In the genomic region with DNA sequence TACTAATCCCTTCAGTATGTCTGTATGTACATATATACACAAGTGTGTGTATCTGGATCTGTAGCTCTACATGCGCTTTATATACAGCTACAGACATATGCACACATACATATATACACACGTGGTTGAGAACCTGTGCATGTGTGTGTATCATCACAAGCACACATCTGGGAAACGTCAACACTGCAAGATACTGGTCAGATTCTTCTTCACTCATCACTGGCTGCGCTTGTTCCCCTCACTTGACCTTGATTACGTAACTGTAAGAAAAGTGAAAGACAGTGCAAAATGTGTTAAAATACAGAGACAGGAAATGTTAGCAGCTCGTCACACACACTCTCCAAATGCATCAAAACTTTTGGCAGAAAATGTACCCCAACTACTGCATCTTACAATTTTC, we compare ENCODE assay signal across 17 cellular contexts. TPM values are rescaled to one million over a fixed set of nuclear protein-coding genes. Genes with fewer than 3 reads are reported as not detected.
DNase-seq lines count a peak whose midpoint lies in the region; ATAC-seq and TF ChIP-seq lines count a peak whose summit lies in the region.
"Had no signal": no experiment of that assay in that cellular context is flagged by ENCODE, and none has a peak within 500 bp of the region (broad histone marks: within the 10 kb centered on the region; RNA-seq: fewer than 3 reads in every experiment).

No MANE protein-coding gene starts in this region.

- no peak for TF ChIP-seq CTCF in CD8-positive, alpha-beta T cell (IDR thresholded peaks at IDR 0.05)
- TF ChIP-seq CTCF in omental fat pad (IDR thresholded peaks at IDR 0.05): no peak

- no peak overlapping the region for H3K4me3 Mint-ChIP-seq in CD8-positive, alpha-beta T cell
- H3K4me3 Mint-ChIP-seq in activated T-cell treated with anti-CD3 and anti-CD28 coated beads, Interleukin-2, amount 50 U/mL, for 72 hours: no peak overlapping the region
- H3K4me3 Mint-ChIP-seq: activated CD4-positive, alpha-beta memory T cell treated with anti-CD3 and anti-CD28 coated beads for 36 hours had no signal

- intact Hi-C loops in CD8-positive, alpha-beta T cell (cut with DNase I, micrococcal nuclease): no loop called here

- H3K9me3 Mint-ChIP-seq in CD8-positive, alpha-beta T cell: no peaks in the 10 kb centered on the region
- no peaks in the 10 kb centered on the region for H3K9me3 Mint-ChIP-seq in activated T-cell treated with anti-CD3 and anti-CD28 coated beads, Interleukin-2, amount 50 U/mL, for 72 hours
- H3K9me3 Mint-ChIP-seq: activated CD4-positive, alpha-beta memory T cell treated with anti-CD3 and anti-CD28 coated beads for 36 hours had no signal

- CTCF ChIA-PET in CD8-positive, alpha-beta T cell (lab: Charles Lee): no interaction called here

- H3K36me3 ChIP-seq in CD8-positive, alpha-beta T cell (ENCODE audit: insufficient read depth, low read length): peaks cover 44% of the 10 kb centered on the region
- peaks cover 93% of the 10 kb centered on the region for H3K36me3 ChIP-seq in MG63

- no peaks in the 10 kb centered on the region for H3K27me3 ChIP-seq in CD8-positive, alpha-beta T cell (ENCODE audit: insufficient read depth, low read length)
- H3K27me3 ChIP-seq in MG63: no peaks in the 10 kb centered on the region
- H3K27me3 ChIP-seq: heart right ventricle, spleen had no signal

- POLR2A ChIA-PET in CD8-positive, alpha-beta T cell (lab: Charles Lee): no interaction called here

- H3K27ac Mint-ChIP-seq in CD8-positive, alpha-beta T cell: peak overlapping the region; percentile 1
- no peak overlapping the region for H3K27ac Mint-ChIP-seq in activated T-cell treated with anti-CD3 and anti-CD28 coated beads, Interleukin-2, amount 50 U/mL, for 72 hours
- H3K27ac Mint-ChIP-seq: activated CD4-positive, alpha-beta memory T cell treated with anti-CD3 and anti-CD28 coated beads for 36 hours had no signal

- H3K27me3 Mint-ChIP-seq in CD8-positive, alpha-beta T cell (ENCODE audit: low read depth): no peaks in the 10 kb centered on the region
- H3K27me3 Mint-ChIP-seq in activated T-cell treated with anti-CD3 and anti-CD28 coated beads, Interleukin-2, amount 50 U/mL, for 72 hours (ENCODE audit: low read depth): no peaks in the 10 kb centered on the region
- H3K27me3 Mint-ChIP-seq: activated CD4-positive, alpha-beta memory T cell treated with anti-CD3 and anti-CD28 coated beads for 36 hours had no signal

- H3K9me3 ChIP-seq in CD8-positive, alpha-beta T cell (ENCODE audit: low read length): no peaks in the 10 kb centered on the region
- H3K9me3 ChIP-seq in MG63: no peaks in the 10 kb centered on the region
- H3K9me3 ChIP-seq: heart right ventricle, mucosa of descending colon, spleen had no signal

- DNase-seq in CD8-positive, alpha-beta T cell: no peak
- peak; percentile 58 for DNase-seq in NOMO-1 treated with DMSO at 0.1 percent for 48 hours (lab: John Stamatoyannopoulos, UW; ENCODE audit: unreplicated experiment)
- peak; percentile 55 for DNase-seq in fibroblast of gingiva (ENCODE audit: low read depth)
- no peak for DNase-seq in omental fat pad (ENCODE audit: low spot score)
- no peak for DNase-seq in NCI-H2227 (lab: John Stamatoyannopoulos, UW; ENCODE audit: unreplicated experiment)
- DNase-seq in MG63: no peak
- DNase-seq in activated T-cell treated with anti-CD3 and anti-CD28 coated beads, Interleukin-2, amount 50 U/mL, for 72 hours: no peak
- DNase-seq: activated CD4-positive, alpha-beta memory T cell treated with anti-CD3 and anti-CD28 coated beads for 36 hours; DMS153; heart right ventricle; kidney; mucosa of descending colon; NCI-H1417 treated with DMSO at 0.1 percent for 48 hours; occipital lobe; spleen; stimulated activated naive CD8-positive, alpha-beta T cell treated with anti-CD3 and anti-CD28 coated beads, Interleukin-15, Interleukin-2, amounts not matched to agents 100 U/mL and 50 U/mL, for 24 hours had no signal

- H3K4me3 ChIP-seq in CD8-positive, alpha-beta T cell (ENCODE audit: low read depth, low read length): no peak overlapping the region
- no peak overlapping the region for H3K4me3 ChIP-seq in MG63
- H3K4me3 ChIP-seq: heart right ventricle, mucosa of descending colon, spleen had no signal

- H3K4me1 Mint-ChIP-seq in CD8-positive, alpha-beta T cell (ENCODE audit: low read depth): peaks cover 12% of the 10 kb centered on the region
- H3K4me1 Mint-ChIP-seq in activated T-cell treated with anti-CD3 and anti-CD28 coated beads, Interleukin-2, amount 50 U/mL, for 72 hours (ENCODE audit: low read depth): no peaks in the 10 kb centered on the region

- H3K36me3 Mint-ChIP-seq in CD8-positive, alpha-beta T cell: peaks cover 90% of the 10 kb centered on the region
- peaks cover 15 to 30% of the 10 kb centered on the region in 2 donors for H3K36me3 Mint-ChIP-seq in activated T-cell treated with anti-CD3 and anti-CD28 coated beads, Interleukin-2, amount 50 U/mL, for 72 hours (ENCODE audit: insufficient read depth in 2 of 2)

- no peaks in the 10 kb centered on the region for H3K4me1 ChIP-seq in CD8-positive, alpha-beta T cell (ENCODE audit: insufficient read depth, low read length)

- H3K27ac ChIP-seq in CD8-positive, alpha-beta T cell (ENCODE audit: low read depth, low read length): no peak overlapping the region

- peak; percentile 42 for ATAC-seq in CD8-positive, alpha-beta T cell
- ATAC-seq in omental fat pad (ENCODE audit: low FRiP score): peak; percentile 48
- no peak for ATAC-seq in HG02981 (IDR thresholded peaks at IDR 0.05; ENCODE audit: unreplicated experiment)
- ATAC-seq in activated T-cell treated with anti-CD3 and anti-CD28 coated beads, Interleukin-2, amount 50 U/mL, for 72 hours (replicated peaks in 1 of 2): no peak
- ATAC-seq: mucosa of descending colon; stimulated activated naive CD8-positive, alpha-beta T cell treated with anti-CD3 and anti-CD28 coated beads, Interleukin-15, Interleukin-2, amounts not matched to agents 100 U/mL and 50 U/mL, for 24 hours had no signal

RNA-seq across cellular contexts. Expression of a gene that starts 51.8 kb away (rescaled TPM):
- under 1 TPM; 0.36 to 0.38 TPM for total RNA-seq in CD8-positive, alpha-beta T cell
- 10 to 100 TPM in 1 of 4 donors, 1 to 10 TPM in 3; 4.8 to 16.5 (median 8.9) TPM for total RNA-seq in omental fat pad
- 1.4 and 1.9 TPM in 2 replicates for total RNA-seq in MG63 (2014; rRNA removed; shearing (Covaris generic); ENCODE audit: low replicate concordance)
- under 1 TPM; 0.02 to 0.14 TPM for total RNA-seq in activated T-cell treated with anti-CD3 and anti-CD28 coated beads, Interleukin-2, amount 50 U/mL, for 72 hours

Comparison
In these comparisons a context has a peak if more than half of its experiments do, and no peak if none do; other contexts are left out.
1. ATAC-seq: peak in CD8-positive, alpha-beta T cell (single experiment) and omental fat pad (single experiment); none in HG02981 (single experiment) and activated T-cell treated with anti-CD3 and anti-CD28 coated beads, Interleukin-2, amount 50 U/mL, for 72 hours (0 of 2).
2. DNase-seq: peak in NOMO-1 treated with DMSO at 0.1 percent for 48 hours (single experiment) and fibroblast of gingiva (single experiment); none in CD8-positive, alpha-beta T cell (0 of 7), omental fat pad (single experiment), NCI-H2227 (single experiment), MG63 (single experiment) and activated T-cell treated with anti-CD3 and anti-CD28 coated beads, Interleukin-2, amount 50 U/mL, for 72 hours (0 of 2).